ENCODE assay signal across 9 cellular contexts in genomic region chr1:41021526-41022308, GRCh38. TPM values are rescaled to one million over a fixed set of nuclear protein-coding genes. Genes with fewer than 3 reads are reported as not detected.
DNase-seq lines count a peak whose midpoint lies in the region; ATAC-seq, FAIRE-seq and TF ChIP-seq lines count a peak whose summit lies in the region.
"Had no signal": no experiment of that assay in that cellular context is flagged by ENCODE, and none has a peak within 500 bp of the region (broad histone marks: within the 10 kb centered on the region; RNA-seq: fewer than 3 reads in every experiment).

Gene SLFNL1, minus strand, starts transcription at chr1:41021725. Its CDS starts 1,065 bp downstream, at chr1:41020660.

- H3K27me3 Mint-ChIP-seq in activated naive CD8-positive, alpha-beta T cell treated with anti-CD3 and anti-CD28 coated beads for 36 hours: no peaks in the 10 kb centered on the region

- ATAC-seq in HG02884 (IDR thresholded peaks at IDR 0.05; ENCODE audit: unreplicated experiment): no peak
- ATAC-seq in GM21360 (IDR thresholded peaks at IDR 0.05; ENCODE audit: unreplicated experiment): no peak

- H3K9me3 Mint-ChIP-seq in activated naive CD8-positive, alpha-beta T cell treated with anti-CD3 and anti-CD28 coated beads for 36 hours: no peaks in the 10 kb centered on the region

- intact Hi-C loops in kidney (cut with DNase I): no loop called here

- peaks cover 4% of the 10 kb centered on the region for H3K4me1 Mint-ChIP-seq in activated naive CD8-positive, alpha-beta T cell treated with anti-CD3 and anti-CD28 coated beads for 36 hours

- peak; percentile 17 for DNase-seq in AG10803 (ENCODE audit: low read depth)
- peak; percentile 82 for DNase-seq in H7
- no peak for DNase-seq in activated naive CD8-positive, alpha-beta T cell treated with anti-CD3 and anti-CD28 coated beads for 36 hours
- peak; percentile 81 for DNase-seq in kidney
- DNase-seq in stimulated activated CD4-positive, alpha-beta T cell treated with anti-CD3 and anti-CD28 coated beads, Interleukin-4, amount 100 ng/mL, for 1 hour: no peak
- DNase-seq in NCI-H345 treated with DMSO at 0.1 percent for 48 hours (lab: John Stamatoyannopoulos, UW; ENCODE audit: unreplicated experiment): no peak

- TF ChIP-seq CTCF in AG10803 (conservative IDR thresholded peaks at IDR 0.05; ENCODE audit: low read length) (no peak), kidney (IDR thresholded peaks at IDR 0.05; ENCODE audit: borderline replicate concordance, extremely low read depth, insufficient read depth) (no peak)

- peaks cover 14% of the 10 kb centered on the region for H3K36me3 Mint-ChIP-seq in activated naive CD8-positive, alpha-beta T cell treated with anti-CD3 and anti-CD28 coated beads for 36 hours

- no peak within 1 kb of the TSS for H3K4me3 ChIP-seq in AG10803 (ENCODE audit: low read length)
- H3K4me3 ChIP-seq in H7 (ENCODE audit: insufficient read depth, low read depth, low read length): no peak within 1 kb of the TSS
- no peak within 1 kb of the TSS for H3K4me3 ChIP-seq in kidney (ENCODE audit: low read length in 2 of 2)

- H3K36me3 ChIP-seq in H7 (replicated peaks; ENCODE audit: control insufficient read depth, insufficient read depth, low read length) (peaks cover 5% of the 10 kb centered on the region), kidney (ENCODE audit: control insufficient read depth in 1 of 2, insufficient read depth in 2 of 2, low read length in 2 of 2) (peaks cover 0 to 5% of the 10 kb centered on the region in 2 donors)

- H3K4me1 ChIP-seq in kidney (ENCODE audit: control insufficient read depth in 1 of 2, insufficient read depth in 1 of 2, low read depth in 1 of 2, low read length in 2 of 2): peaks cover 0 to 9% of the 10 kb centered on the region in 2 donors

- no peaks in the 10 kb centered on the region for H3K9me3 ChIP-seq in kidney (ENCODE audit: control insufficient read depth in 1 of 2, low read length in 2 of 2)

- H3K27ac Mint-ChIP-seq in activated naive CD8-positive, alpha-beta T cell treated with anti-CD3 and anti-CD28 coated beads for 36 hours: peak within 1 kb of the TSS; percentile 57

- no peak within 1 kb of the TSS for H3K27ac ChIP-seq in kidney (ENCODE audit: low read depth in 2 of 2, low read length in 2 of 2)

- peaks cover 3% of the 10 kb centered on the region for H3K27me3 ChIP-seq in H7 (ENCODE audit: control insufficient read depth, insufficient read depth, low read length)

- H3K4me3 Mint-ChIP-seq in activated naive CD8-positive, alpha-beta T cell treated with anti-CD3 and anti-CD28 coated beads for 36 hours: no peak within 1 kb of the TSS

- no peak within 1 kb of the TSS for H3K9ac ChIP-seq in kidney (ENCODE audit: low read length in 2 of 2)

- FAIRE-seq in kidney (lab: Jason Lieb, UNC): no peak

RNA-seq across cellular contexts. Expression of gene SLFNL1, which starts in this region (rescaled TPM):
- 0.30 TPM in 1 of 2 replicates, not detected in the other for total RNA-seq in H7 (2014; rRNA removed; shearing (Covaris generic))
- total RNA-seq in activated naive CD8-positive, alpha-beta T cell treated with anti-CD3 and anti-CD28 coated beads for 36 hours: under 1 TPM; 0.08 TPM
- total RNA-seq in kidney: 0.50 TPM
- 0.32 TPM for polyA plus RNA-seq in kidney (ENCODE audit: insufficient read depth, low read depth, low replicate concordance)
- total RNA-seq: epithelial cell of proximal tubule had no signal

Comparison
In these comparisons a context has a peak if more than half of its experiments do, and no peak if none do; other contexts are left out.
1. Peak in DNase-seq in H7; RNA of the gene not detected or under 1 TPM.
2. Peak in DNase-seq in kidney; RNA of the gene not detected or under 1 TPM.